ENCODE assay signal across 16 cellular contexts in the genomic region with DNA sequence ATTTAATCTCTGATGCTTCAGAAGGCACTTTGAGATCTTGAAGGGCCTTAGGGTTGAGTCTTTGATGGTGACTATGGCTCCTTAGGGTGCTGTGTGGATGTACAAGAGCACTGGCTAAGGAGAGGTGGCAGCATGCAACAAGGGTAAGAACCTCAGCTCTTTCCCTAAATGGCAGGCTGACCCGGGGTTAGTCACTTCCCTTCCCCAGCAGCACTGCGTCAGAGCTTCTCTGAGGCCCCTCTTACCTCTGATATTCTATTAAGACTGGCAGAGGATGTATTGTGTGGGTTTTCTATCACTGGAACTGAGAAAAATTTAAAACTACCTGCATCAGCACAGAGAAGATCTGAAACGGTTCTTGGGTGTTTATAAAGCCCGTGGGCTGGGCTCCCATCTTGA. TPM values are rescaled to one million over a fixed set of nuclear protein-coding genes. Genes with fewer than 3 reads are reported as not detected.
DNase-seq lines count a peak whose midpoint lies in the region; ATAC-seq and TF ChIP-seq lines count a peak whose summit lies in the region.
"Had no signal": no experiment of that assay in that cellular context is flagged by ENCODE, and none has a peak within 500 bp of the region (broad histone marks: within the 10 kb centered on the region; RNA-seq: fewer than 3 reads in every experiment).

No MANE protein-coding gene starts in this region.

- no peak overlapping the region for H3K4me3 ChIP-seq in CD8-positive, alpha-beta memory T cell (ENCODE audit: low read length)
- no peak overlapping the region for H3K4me3 ChIP-seq in NB4 (ENCODE audit: low read depth, low read length)
- H3K4me3 ChIP-seq in brain microvascular endothelial cell (ENCODE audit: low read depth, low read length) = no peak overlapping the region
- H3K4me3 ChIP-seq in mucosa of stomach (ENCODE audit: low read length) = no peak overlapping the region
- H3K4me3 ChIP-seq in BE2C (ENCODE audit: low read depth, low read length) = no peak overlapping the region
- H3K4me3 ChIP-seq: adrenal gland; BLaER1 treated with 17β-estradiol and CSF1 and Interleukin-3, amounts not matched to agents 10 nM and 100 nM had no signal

- peaks cover 4% of the 10 kb centered on the region for H3K27me3 ChIP-seq in CD8-positive, alpha-beta memory T cell (ENCODE audit: insufficient read depth, low read length, poor library complexity, severe bottlenecking)
- H3K27me3 ChIP-seq in brain microvascular endothelial cell (replicated peaks) = no peaks in the 10 kb centered on the region
- H3K27me3 ChIP-seq in mucosa of stomach (ENCODE audit: control insufficient read depth, insufficient read depth, low read length) = no peaks in the 10 kb centered on the region
- H3K27me3 ChIP-seq in BE2C = peaks cover 36% of the 10 kb centered on the region
- H3K27me3 ChIP-seq: adrenal gland; BLaER1 treated with 17β-estradiol and CSF1 and Interleukin-3, amounts not matched to agents 10 nM and 100 nM had no signal

- H3K4me3 Mint-ChIP-seq in CD8-positive, alpha-beta memory T cell = no peak overlapping the region

- peaks cover 25 to 51% of the 10 kb centered on the region in 2 donors for H3K27me3 Mint-ChIP-seq in CD8-positive, alpha-beta memory T cell

- H3K9me3 ChIP-seq in CD8-positive, alpha-beta memory T cell (ENCODE audit: low read length) = no peaks in the 10 kb centered on the region
- H3K9me3 ChIP-seq in mucosa of stomach (ENCODE audit: control insufficient read depth, low read length) (no peaks in the 10 kb centered on the region), BE2C (no peaks in the 10 kb centered on the region)
- H3K9me3 ChIP-seq: adrenal gland; BLaER1 treated with 17β-estradiol and CSF1 and Interleukin-3, amounts not matched to agents 10 nM and 100 nM had no signal

- H3K36me3 ChIP-seq in CD8-positive, alpha-beta memory T cell (ENCODE audit: insufficient read depth, low read length) = no peaks in the 10 kb centered on the region
- H3K36me3 ChIP-seq in brain microvascular endothelial cell (replicated peaks) (no peaks in the 10 kb centered on the region), mucosa of stomach (ENCODE audit: control insufficient read depth, insufficient read depth, low read length) (peaks cover 12% of the 10 kb centered on the region), BE2C (no peaks in the 10 kb centered on the region)
- H3K36me3 ChIP-seq: adrenal gland; BLaER1 treated with 17β-estradiol and CSF1 and Interleukin-3, amounts not matched to agents 10 nM and 100 nM had no signal

- CTCF ChIA-PET in CD8-positive, alpha-beta memory T cell (lab: Charles Lee) = no interaction called here

- H3K9me3 Mint-ChIP-seq in CD8-positive, alpha-beta memory T cell = no peaks in the 10 kb centered on the region

- TF ChIP-seq CTCF in NB4 (IDR thresholded peaks at IDR 0.05; ENCODE audit: low read depth, low read length) = no peak
- no peak for TF ChIP-seq CTCF in brain microvascular endothelial cell (IDR thresholded peaks at IDR 0.05; ENCODE audit: low read depth, low read length, missing control alignments)
- TF ChIP-seq CTCF in BE2C (IDR thresholded peaks at IDR 0.05; ENCODE audit: low read depth, low read length) = no peak

- ATAC-seq in HG03097 (IDR thresholded peaks at IDR 0.05; ENCODE audit: low FRiP score, unreplicated experiment) (no peak), HG02798 (IDR thresholded peaks at IDR 0.05; ENCODE audit: poor library complexity, unreplicated experiment) (no peak)

- no peaks in the 10 kb centered on the region for H3K36me3 Mint-ChIP-seq in CD8-positive, alpha-beta memory T cell

- H3K27ac ChIP-seq in CD8-positive, alpha-beta memory T cell (ENCODE audit: low read depth, low read length) = peak overlapping the region; percentile 76
- peak overlapping the region; percentile 14 for H3K27ac ChIP-seq in brain microvascular endothelial cell
- H3K27ac ChIP-seq: adrenal gland; BLaER1 treated with 17β-estradiol and CSF1 and Interleukin-3, amounts not matched to agents 10 nM and 100 nM had no signal

- no peaks in the 10 kb centered on the region for H3K4me1 ChIP-seq in CD8-positive, alpha-beta memory T cell (ENCODE audit: insufficient read depth, low read length)
- H3K4me1 ChIP-seq in mucosa of stomach (ENCODE audit: control insufficient read depth, insufficient read depth, low read length) = peaks cover 81% of the 10 kb centered on the region
- H3K4me1 ChIP-seq in BE2C = no peaks in the 10 kb centered on the region

- no peak for DNase-seq in CD8-positive, alpha-beta memory T cell
- DNase-seq in NB4 (ENCODE audit: low read depth) (peak; percentile 51), brain microvascular endothelial cell (no peak), BE2C (no peak), T-helper 9 cell (no peak)
- DNase-seq: activated CD8-positive, alpha-beta memory T cell treated with anti-CD3 and anti-CD28 coated beads, Interleukin-2, amount 50 U/mL, for 4 hours; adrenal gland; NCI-H1092 treated with DMSO at 0.1 percent for 48 hours; T1000 had no signal

- peak overlapping the region in 1 of 8 donors; percentile 34 for H3K27ac Mint-ChIP-seq in CD8-positive, alpha-beta memory T cell

- no peak for TF ChIP-seq POLR2A in NB4 (IDR thresholded peaks at IDR 0.05; ENCODE audit: extremely low read depth, insufficient read length)

- POLR2A ChIA-PET in CD8-positive, alpha-beta memory T cell (lab: Charles Lee) = no interaction called here

- in situ Hi-C loops in brain microvascular endothelial cell (cut with HindIII; ENCODE audit: low pct_ligation_motif_present, low sequenced_read_pairs) = no loop called here

- no peaks in the 10 kb centered on the region for H3K4me1 Mint-ChIP-seq in CD8-positive, alpha-beta memory T cell

- peak overlapping the region; percentile 77 for H3K9ac ChIP-seq in mucosa of stomach (ENCODE audit: low read length)
- H3K9ac ChIP-seq: BLaER1 treated with 17β-estradiol and CSF1 and Interleukin-3, amounts not matched to agents 10 nM and 100 nM had no signal

RNA-seq across cellular contexts. Expression of gene C1orf116, which starts 11.8 kb away (rescaled TPM):
- not detected for total RNA-seq in CD8-positive, alpha-beta memory T cell
- not detected for polyA plus RNA-seq in CD8-positive, alpha-beta memory T cell
- polyA plus RNA-seq in BE2C (2012; ENCODE audit: insufficient read depth, insufficient read length, low read depth) = not detected
- total RNA-seq: fibroblast of villous mesenchyme, G401, posterior vena cava had no signal

RNA-seq across cellular contexts. Expression of gene YOD1, which starts 30.3 kb away (rescaled TPM):
- 10 to 100 TPM; 10.3 to 10.6 TPM for total RNA-seq in CD8-positive, alpha-beta memory T cell
- polyA plus RNA-seq in CD8-positive, alpha-beta memory T cell = 0.98 TPM
- polyA plus RNA-seq in BE2C (2012; ENCODE audit: insufficient read depth, insufficient read length, low read depth) = 5.1 TPM

RNA-seq across cellular contexts. Expression of gene PFKFB2, which starts 32.4 kb away (rescaled TPM):
- total RNA-seq in CD8-positive, alpha-beta memory T cell = 1 to 10 TPM; 3.0 to 3.9 TPM
- polyA plus RNA-seq in CD8-positive, alpha-beta memory T cell = 0.29 TPM
- polyA plus RNA-seq in BE2C (2012; ENCODE audit: insufficient read depth, insufficient read length, low read depth) = 2.6 TPM

RNA-seq across cellular contexts. Expression of gene FCAMR, which starts 50.4 kb away (rescaled TPM):
- not detected for total RNA-seq in CD8-positive, alpha-beta memory T cell
- not detected for polyA plus RNA-seq in CD8-positive, alpha-beta memory T cell
- not detected for polyA plus RNA-seq in BE2C (2012; ENCODE audit: insufficient read depth, insufficient read length, low read depth)
- total RNA-seq: adrenal gland, fibroblast of villous mesenchyme, G401, posterior vena cava had no signal
- polyA plus RNA-seq: adrenal gland had no signal
